ENCODE assay signal across 1 cellular context in the genomic region with DNA sequence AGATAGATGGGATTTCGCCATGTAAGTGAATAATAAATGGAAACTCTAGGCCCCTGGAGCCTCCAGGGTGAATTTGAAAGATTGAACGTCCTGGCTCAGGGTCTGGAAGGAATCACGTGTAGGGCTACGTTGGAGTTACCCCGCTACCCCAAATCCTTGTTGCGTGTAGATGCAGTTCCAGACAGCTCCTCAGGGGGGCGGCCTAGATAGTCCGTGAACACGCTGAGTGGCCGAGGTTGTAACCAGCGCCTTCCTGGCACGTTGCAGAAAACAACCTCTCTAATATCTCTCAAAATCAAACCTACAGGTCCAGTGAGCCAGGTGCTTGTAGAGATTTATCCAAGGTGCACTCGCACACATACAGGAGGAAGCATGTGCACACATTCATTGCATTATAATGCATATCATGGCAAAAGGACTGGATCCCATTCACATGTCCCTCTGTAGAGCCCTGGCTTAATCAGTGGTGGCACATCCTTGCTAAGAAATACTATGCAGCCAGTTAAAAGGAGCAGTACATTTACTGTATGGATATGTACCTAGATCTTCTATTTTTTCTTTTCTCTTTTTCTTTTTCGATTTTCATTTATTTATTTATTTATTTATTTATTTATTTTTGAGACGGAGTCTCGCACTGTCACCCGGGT.
TF ChIP-seq lines count a peak whose summit lies in the region.

No MANE protein-coding gene starts in this region.

TF ChIP-seq in H1, 55 proteins besides CTCF, POLR2A, EP300 and RAD21:
- TF ChIP-seq TBP (IDR thresholded peaks at IDR 0.05; ENCODE audit: low read depth, low read length) (no peak), E2F6 (IDR thresholded peaks at IDR 0.05) (peak; percentile 53), SIN3A (conservative IDR thresholded peaks at IDR 0.05 in 1 of 2, IDR thresholded peaks at IDR 0.05 in 1 of 2; ENCODE audit: low read depth in 1 of 2, low read length in 2 of 2) (0 out of 4 replicates have a peak, but pooled peaks of 1 of the 2 experiments have one; percentile 46), NANOG (IDR thresholded peaks at IDR 0.05; ENCODE audit: insufficient read depth, low read depth, low read length, poor library complexity, severe bottlenecking) (no peak), SAP30 (IDR thresholded peaks at IDR 0.05; ENCODE audit: insufficient read depth, insufficient replicate concordance, low read length) (no peak), CREB1 (IDR thresholded peaks at IDR 0.05) (peak; percentile 58), BACH1 (IDR thresholded peaks at IDR 0.05; ENCODE audit: low read length) (peak; percentile 66; the same call in 1 of the 2 replicates), BRCA1 (IDR thresholded peaks at IDR 0.05; ENCODE audit: low read depth, low read length) (no peak), SP4 (IDR thresholded peaks at IDR 0.05; ENCODE audit: low read length) (0 out of 2 replicates have a peak, but pooled peaks have one; percentile 34)
- TF ChIP-seq, protein P1, sequence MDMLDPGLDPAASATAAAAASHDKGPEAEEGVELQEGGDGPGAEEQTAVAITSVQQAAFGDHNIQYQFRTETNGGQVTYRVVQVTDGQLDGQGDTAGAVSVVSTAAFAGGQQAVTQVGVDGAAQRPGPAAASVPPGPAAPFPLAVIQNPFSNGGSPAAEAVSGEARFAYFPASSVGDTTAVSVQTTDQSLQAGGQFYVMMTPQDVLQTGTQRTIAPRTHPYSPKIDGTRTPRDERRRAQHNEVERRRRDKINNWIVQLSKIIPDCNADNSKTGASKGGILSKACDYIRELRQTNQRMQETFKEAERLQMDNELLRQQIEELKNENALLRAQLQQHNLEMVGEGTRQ (IDR thresholded peaks at IDR 0.05; ENCODE audit: low read length) = peak; percentile 71
- TF ChIP-seq, protein P2, sequence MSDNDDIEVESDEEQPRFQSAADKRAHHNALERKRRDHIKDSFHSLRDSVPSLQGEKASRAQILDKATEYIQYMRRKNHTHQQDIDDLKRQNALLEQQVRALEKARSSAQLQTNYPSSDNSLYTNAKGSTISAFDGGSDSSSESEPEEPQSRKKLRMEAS (IDR thresholded peaks at IDR 0.05) = peak; percentile 79
